17 cellular contexts compared by ENCODE assay signal in genomic region chr11:5367461-5368074, GRCh38. TPM values are rescaled to one million over a fixed set of nuclear protein-coding genes. Genes with fewer than 3 reads are reported as not detected.
DNase-seq lines count a peak whose midpoint lies in the region; ATAC-seq and TF ChIP-seq lines count a peak whose summit lies in the region.
"Had no signal": no experiment of that assay in that cellular context is flagged by ENCODE, and none has a peak within 500 bp of the region (broad histone marks: within the 10 kb centered on the region; RNA-seq: fewer than 3 reads in every experiment).

No MANE protein-coding gene starts in this region.

- peak overlapping the region; percentile 99 for H2BK20ac ChIP-seq in IMR-90 (ENCODE audit: low read depth, low read length)

- no peaks in the 10 kb centered on the region for H3K27me3 ChIP-seq in IMR-90 (ENCODE audit: control insufficient read depth, insufficient read depth, low read length)
- no peaks in the 10 kb centered on the region for H3K27me3 ChIP-seq in prostate gland (replicated peaks; ENCODE audit: insufficient read depth)
- H3K27me3 ChIP-seq: foreskin keratinocyte had no signal

- peaks cover 0 to 18% of the 10 kb centered on the region in 2 experiments; a peak in 2 of 4 replicates for H3K79me1 ChIP-seq in IMR-90 (ENCODE audit: low read depth in 1 of 2, low read length in 2 of 2)

- peak overlapping the region; percentile 99 for H3K14ac ChIP-seq in IMR-90 (replicated peaks; ENCODE audit: low read depth, low read length)

- peaks cover 26% of the 10 kb centered on the region for H3K4me1 ChIP-seq in IMR-90 (ENCODE audit: control insufficient read depth, insufficient read depth, low read length)
- H3K4me1 ChIP-seq in prostate gland (replicated peaks): no peaks in the 10 kb centered on the region
- H3K4me1 ChIP-seq: foreskin keratinocyte had no signal

- CTCF ChIA-PET in IMR-90 (lab: Yijun Ruan, JAX): no interaction called here

- no peaks in the 10 kb centered on the region for H3K36me3 ChIP-seq in IMR-90 (ENCODE audit: control insufficient read depth, insufficient read depth, low read length)
- no peaks in the 10 kb centered on the region for H3K36me3 ChIP-seq in prostate gland
- H3K36me3 ChIP-seq: WERI-Rb-1 had no signal

- BruUV-seq in IMR-90 (replicated peaks; lab: Mats Ljungman, UMichigan): no TSS peak

- POLR2A ChIA-PET in IMR-90 (lab: Charles Lee; ENCODE audit: unreplicated experiment): interaction anchor here (0.6 kb wide), 1 partner anchor 78 kb away, joined by 3 read pairs; no protein-coding TSS in a partner anchor

- H4K8ac ChIP-seq in IMR-90 (ENCODE audit: low read depth in 2 of 2, low read length in 2 of 2): peak overlapping the region; percentile 95 to 97

- H2BK15ac ChIP-seq in IMR-90 (ENCODE audit: low read depth, low read length): peak overlapping the region; percentile 88; the same call in 1 of the 3 replicates

- H3K9ac ChIP-seq in IMR-90 (ENCODE audit: low read depth, low read length): no peak overlapping the region; the same call in 1 of the 2 replicates

- H4K20me1 ChIP-seq in IMR-90 (ENCODE audit: insufficient read depth, low read length): no peaks in the 10 kb centered on the region

- intact Hi-C loops in IMR-90 (cut with micrococcal nuclease): loop anchor here (2.0 to 10.0 kb wide), 2 partner anchors 77 to 317 kb away; partner anchors contain the start of genes TRIM22 and TRIM5
- intact Hi-C loops in prostate gland (cut with DNase I): no loop called here

- H2BK5ac ChIP-seq in IMR-90 (ENCODE audit: low read depth, low read length, poor library complexity, severe bottlenecking): peak overlapping the region; percentile 98

- no peak for TF ChIP-seq RAD21 in IMR-90 (IDR thresholded peaks at IDR 0.05; ENCODE audit: low read length)

- H3K9me3 ChIP-seq in IMR-90 (ENCODE audit: control insufficient read depth, insufficient read depth, low read length) (no peaks in the 10 kb centered on the region), prostate gland (no peaks in the 10 kb centered on the region)

- H3K4ac ChIP-seq in IMR-90 (ENCODE audit: low read depth, low read length): peak overlapping the region; percentile 99

- H3K56ac ChIP-seq in IMR-90 (ENCODE audit: extremely low read depth, insufficient read depth, low read length): peak overlapping the region; percentile 81

- peak overlapping the region; percentile 100; the same call in 1 of the 2 replicates for H4K5ac ChIP-seq in IMR-90 (ENCODE audit: low read depth, low read length)

- peak; percentile 22 for ATAC-seq in IMR-90 (ENCODE audit: low read depth)
- ATAC-seq in HG03378 (IDR thresholded peaks at IDR 0.05; ENCODE audit: unreplicated experiment): no peak
- ATAC-seq: foreskin keratinocyte; stimulated activated naive CD8-positive, alpha-beta T cell treated with anti-CD3 and anti-CD28 coated beads, Interleukin-15, amount 100 ng/mL, for 72 hours had no signal

- dilution Hi-C loops in IMR-90 (cut with HindIII; ENCODE audit: low sequenced_read_pairs, unreplicated experiment): no loop called here

- peak overlapping the region; percentile 98 for H4K91ac ChIP-seq in IMR-90 (ENCODE audit: insufficient read depth, low read depth, low read length)

- no peak overlapping the region for H2AFZ ChIP-seq in IMR-90 (replicated peaks; ENCODE audit: low read length, poor library complexity)

- peaks cover 19% of the 10 kb centered on the region for H3K9me1 ChIP-seq in IMR-90 (ENCODE audit: insufficient read depth, low read length)

- H3K23ac ChIP-seq in IMR-90 (ENCODE audit: low read depth, low read length): peak overlapping the region; percentile 77

- H2AK5ac ChIP-seq in IMR-90 (ENCODE audit: low read depth, low read length): peak overlapping the region; percentile 85

- peak overlapping the region; percentile 100 for H3K18ac ChIP-seq in IMR-90 (ENCODE audit: low read depth, low read length)

- in situ Hi-C loops in IMR-90 (cut with MboI; ENCODE audit: low sequenced_read_pairs): loop anchor here (10.0 kb wide), 1 partner anchor 83 kb away; no protein-coding TSS in a partner anchor
- in situ Hi-C loops in astrocyte of the cerebellum (cut with HindIII; ENCODE audit: low sequenced_read_pairs): no loop called here

- WGBS in IMR-90 (ENCODE audit: extremely low coverage in 2 of 2, insufficient read length in 1 of 2), 2 experiments: 40% methylated on average over 2 of the region's 2 CpGs; no CpG with 5 or more reads in 1 of the 2 experiments
- 81% methylated on average over 2 of the region's 2 CpGs for WGBS in prostate gland

- TF ChIP-seq CTCF in IMR-90 (conservative IDR thresholded peaks at IDR 0.05; ENCODE audit: low read depth, low read length) (no peak), astrocyte of the cerebellum (IDR thresholded peaks at IDR 0.05; ENCODE audit: low read depth, low read length, missing control alignments) (no peak), prostate gland (IDR thresholded peaks at IDR 0.05) (no peak)

- peak overlapping the region; percentile 100 for H2BK120ac ChIP-seq in IMR-90 (ENCODE audit: low read depth, low read length)

- DNase-seq in Daoy (ENCODE audit: low read depth): peak; percentile 6
- DNase-seq in IMR-90: peak; percentile 93
- DNase-seq in astrocyte of the cerebellum (ENCODE audit: low read depth): peak; percentile 13
- peak; percentile 75 for DNase-seq in iris pigment epithelial cell (ENCODE audit: low read depth)
- DNase-seq in NCI-H2171 treated with DMSO at 0.1 percent for 48 hours (lab: John Stamatoyannopoulos, UW): no peak
- no peak for DNase-seq in cerebellar cortex (ENCODE audit: low spot score)
- DNase-seq in prostate gland (ENCODE audit: low spot score): no peak
- DNase-seq: activated naive CD4-positive, alpha-beta T cell treated with anti-CD3 and anti-CD28 coated beads, Interleukin-2, amount 10 ng/mL, durations not matched to agents 7 days and 5 days; KBM-7; NCI-H187; NCI-H69; retina; stimulated activated naive CD8-positive, alpha-beta T cell treated with anti-CD3 and anti-CD28 coated beads, Interleukin-15, amount 100 ng/mL, for 72 hours; WERI-Rb-1 had no signal

- H3K27ac ChIP-seq in IMR-90 (ENCODE audit: insufficient read depth, low read length) (peak overlapping the region; percentile 100), prostate gland (no peak overlapping the region)
- H3K27ac ChIP-seq: foreskin keratinocyte, WERI-Rb-1 had no signal

- TF ChIP-seq POLR2A in IMR-90 (IDR thresholded peaks at IDR 0.05; ENCODE audit: low read depth, low read length) (no peak), prostate gland (IDR thresholded peaks at IDR 0.05) (no peak)

- H2AK9ac ChIP-seq in IMR-90 (replicated peaks; ENCODE audit: low read depth, low read length, poor library complexity): no peak overlapping the region

- peak overlapping the region; percentile 39; the same call in 1 of the 2 replicates for H3K4me2 ChIP-seq in IMR-90 (ENCODE audit: low read depth, low read length)

- H3K4me3 ChIP-seq in IMR-90 (ENCODE audit: insufficient read depth, low read depth, low read length) (no peak overlapping the region), astrocyte of the cerebellum (ENCODE audit: low read depth, low read length) (no peak overlapping the region), prostate gland (no peak overlapping the region)

TF ChIP-seq in IMR-90, 13 proteins besides CTCF, POLR2A, EP300 and RAD21:
- peak; percentile 90 for TF ChIP-seq MAFK (IDR thresholded peaks at IDR 0.05; ENCODE audit: low read depth, low read length)
- peak; percentile 94 for TF ChIP-seq CEBPB (IDR thresholded peaks at IDR 0.05; ENCODE audit: low read depth, low read length)
- no peak for TF ChIP-seq MAZ (IDR thresholded peaks at IDR 0.05; ENCODE audit: borderline replicate concordance, low read depth, low read length)
- no peak for TF ChIP-seq CHD1 (IDR thresholded peaks at IDR 0.05; ENCODE audit: low read depth, low read length)
- TF ChIP-seq BHLHE40 (IDR thresholded peaks at IDR 0.05; ENCODE audit: low read depth, low read length): no peak
- 0 out of 2 replicates have a peak, but pooled peaks have one; percentile 9 for TF ChIP-seq FOS (IDR thresholded peaks at IDR 0.05; ENCODE audit: low read depth, low read length)

RNA-seq across cellular contexts. Expression of gene OR51M1, which starts 16.0 kb away (rescaled TPM):
- total RNA-seq in Daoy (2014; rRNA removed; shearing (Covaris generic)): not detected in 2 replicates
- 0.54 and 0.56 TPM in 2 replicates for total RNA-seq in IMR-90 (2012; rRNA removed)
- polyA plus RNA-seq in IMR-90 (2012; rRNA removed): 0.67 and 0.87 TPM in 2 replicates
- 0.09 and 0.12 TPM in 2 replicates for polyA plus RNA-seq in IMR-90 (2012; cell fraction: cytosol; rRNA removed)
- 3.8 and 4.3 TPM in 2 replicates for polyA plus RNA-seq in IMR-90 (2012; cell fraction: nucleus; rRNA removed; ENCODE audit: low replicate concordance)
- under 1 TPM in 1 of 2 donors, not detected in 1; 0.91 TPM for total RNA-seq in prostate gland
- total RNA-seq: foreskin keratinocyte had no signal
- polyA plus RNA-seq: foreskin keratinocyte, keratinocyte had no signal

RNA-seq across cellular contexts. Expression of gene OR51B6, which starts 16.3 kb away (rescaled TPM):
- total RNA-seq in Daoy (2014; rRNA removed; shearing (Covaris generic)): not detected in 2 replicates
- total RNA-seq in IMR-90 (2012; rRNA removed) (not detected in 2 replicates), prostate gland (not detected)
- polyA plus RNA-seq in IMR-90 (2012; rRNA removed): not detected in 2 replicates
- not detected in 2 replicates for polyA plus RNA-seq in IMR-90 (2012; cell fraction: cytosol; rRNA removed)
- 0.21 TPM in 1 of 2 replicates, not detected in the other for polyA plus RNA-seq in IMR-90 (2012; cell fraction: nucleus; rRNA removed; ENCODE audit: low replicate concordance)
- total RNA-seq: foreskin keratinocyte had no signal
- polyA plus RNA-seq: foreskin keratinocyte, keratinocyte had no signal

RNA-seq across cellular contexts. Expression of gene OR51B5, which starts 24.2 kb away (rescaled TPM):
- 0.11 TPM in 1 of 2 replicates, not detected in the other for total RNA-seq in Daoy (2014; rRNA removed; shearing (Covaris generic))
- total RNA-seq in IMR-90 (2012; rRNA removed): 0.54 and 0.56 TPM in 2 replicates
- polyA plus RNA-seq in IMR-90 (2012; rRNA removed): 0.09 and 0.29 TPM in 2 replicates
- 0.04 TPM in 1 of 2 replicates, not detected in the other for polyA plus RNA-seq in IMR-90 (2012; cell fraction: cytosol; rRNA removed)
- 0.18 and 0.37 TPM in 2 replicates for polyA plus RNA-seq in IMR-90 (2012; cell fraction: nucleus; rRNA removed; ENCODE audit: low replicate concordance)
- 1 to 10 TPM in 1 of 2 donors, under 1 TPM in 1; 0.23 to 2.5 TPM for total RNA-seq in prostate gland
- total RNA-seq: foreskin keratinocyte had no signal
- polyA plus RNA-seq: foreskin keratinocyte, keratinocyte had no signal

RNA-seq across cellular contexts. Expression of gene OR51B2, which starts 43.5 kb away (rescaled TPM):
- not detected in 2 replicates for total RNA-seq in Daoy (2014; rRNA removed; shearing (Covaris generic))
- total RNA-seq in IMR-90 (2012; rRNA removed) (not detected in 2 replicates), prostate gland (not detected)
- not detected in 2 replicates for polyA plus RNA-seq in IMR-90 (2012; rRNA removed)
- not detected in 2 replicates for polyA plus RNA-seq in IMR-90 (2012; cell fraction: cytosol; rRNA removed)
- polyA plus RNA-seq in IMR-90 (2012; cell fraction: nucleus; rRNA removed; ENCODE audit: low replicate concordance): not detected in 2 replicates
- total RNA-seq: foreskin keratinocyte had no signal
- polyA plus RNA-seq: foreskin keratinocyte, keratinocyte had no signal

RNA-seq across cellular contexts. Expression of gene OR51Q1, which starts 54.3 kb away (rescaled TPM):
- not detected in 2 replicates for total RNA-seq in Daoy (2014; rRNA removed; shearing (Covaris generic))
- total RNA-seq in IMR-90 (2012; rRNA removed) (not detected in 2 replicates), prostate gland (not detected)
- not detected in 2 replicates for polyA plus RNA-seq in IMR-90 (2012; rRNA removed)
- not detected in 2 replicates for polyA plus RNA-seq in IMR-90 (2012; cell fraction: cytosol; rRNA removed)
- 0.09 TPM in 1 of 2 replicates, not detected in the other for polyA plus RNA-seq in IMR-90 (2012; cell fraction: nucleus; rRNA removed; ENCODE audit: low replicate concordance)
- total RNA-seq: foreskin keratinocyte had no signal
- polyA plus RNA-seq: foreskin keratinocyte, keratinocyte had no signal

Comparison
In these comparisons a context has a peak if more than half of its experiments do, and no peak if none do; other contexts are left out.
1. DNase-seq: peak in Daoy (single experiment), IMR-90 (single experiment), astrocyte of the cerebellum (single experiment) and iris pigment epithelial cell (single experiment); none in NCI-H2171 treated with DMSO at 0.1 percent for 48 hours (single experiment), cerebellar cortex (single experiment) and prostate gland (single experiment).